22 cellular contexts compared by ENCODE assay signal in the genomic region with DNA sequence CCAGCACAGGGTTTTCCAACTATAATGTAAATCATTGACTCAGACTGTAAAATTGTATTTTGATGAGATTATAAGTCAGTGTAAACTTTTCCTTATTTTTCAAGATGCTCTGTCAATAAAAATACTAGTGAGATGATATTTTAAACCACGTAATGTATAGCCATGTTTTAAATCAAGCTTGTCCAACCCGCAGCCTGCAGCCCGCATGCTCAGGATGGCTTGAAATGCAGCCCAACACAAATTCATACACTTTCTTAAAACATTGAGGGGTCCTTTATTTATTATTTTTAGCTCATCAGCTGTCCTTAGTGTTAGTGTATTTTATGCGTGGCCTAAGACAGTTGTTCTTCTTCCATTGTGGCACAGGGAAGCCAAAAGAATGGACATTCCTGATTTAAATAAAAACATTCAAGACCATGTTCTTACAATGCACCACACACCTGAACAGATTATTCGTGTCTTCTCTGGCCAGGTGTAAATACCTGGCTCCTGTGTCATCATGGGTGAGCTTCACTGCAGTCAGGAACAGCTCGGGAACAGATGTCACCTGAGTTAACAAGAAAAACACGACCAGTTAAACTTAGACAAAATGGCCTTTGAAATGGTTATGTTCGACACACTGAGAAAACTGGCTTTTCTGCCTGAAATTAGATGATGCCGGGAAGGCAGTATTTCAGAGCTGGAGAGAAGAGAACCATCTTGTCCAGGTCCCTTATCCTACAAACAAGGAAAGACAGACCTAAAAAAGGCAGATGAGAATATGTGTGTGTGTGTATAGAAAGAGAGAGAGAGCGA. TPM values are rescaled to one million over a fixed set of nuclear protein-coding genes. Genes with fewer than 3 reads are reported as not detected.
DNase-seq lines count a peak whose midpoint lies in the region; FAIRE-seq and TF ChIP-seq lines count a peak whose summit lies in the region.
"Had no signal": no experiment of that assay in that cellular context is flagged by ENCODE, and none has a peak within 500 bp of the region (broad histone marks: within the 10 kb centered on the region; RNA-seq: fewer than 3 reads in every experiment).

No MANE protein-coding gene starts in this region.

- H3K27ac Mint-ChIP-seq in astrocyte (ENCODE audit: unreplicated experiment) (peak overlapping the region; percentile 20), endodermal cell (no peak overlapping the region), mesothelial cell of epicardium (peak overlapping the region; percentile 50)
- H3K27ac Mint-ChIP-seq: CD4-positive, CD25-positive, alpha-beta regulatory T cell; GM23338; HFFc6 had no signal

- H3K9me3 ChIP-seq in astrocyte (ENCODE audit: insufficient read depth, low read depth, low read length): no peaks in the 10 kb centered on the region
- H3K9me3 ChIP-seq in endodermal cell (ENCODE audit: control insufficient read depth, low read length): no peaks in the 10 kb centered on the region
- no peaks in the 10 kb centered on the region for H3K9me3 ChIP-seq in smooth muscle cell (replicated peaks; ENCODE audit: low read depth)
- H3K9me3 ChIP-seq in spleen: no peaks in the 10 kb centered on the region
- H3K9me3 ChIP-seq: BE2C had no signal

- H3K4me3 ChIP-seq in astrocyte (ENCODE audit: insufficient read depth, low read depth, low read length): no peak overlapping the region
- no peak overlapping the region for H3K4me3 ChIP-seq in endodermal cell (ENCODE audit: low read length)
- no peak overlapping the region for H3K4me3 ChIP-seq in smooth muscle cell
- no peak overlapping the region for H3K4me3 ChIP-seq in spleen
- H3K4me3 ChIP-seq in brain microvascular endothelial cell (ENCODE audit: low read depth, low read length): no peak overlapping the region
- H3K4me3 ChIP-seq: GM23338 had no signal

- intact Hi-C loops in spleen (cut with DNase I; ENCODE audit: low total_unique reads): no loop called here

- TF ChIP-seq CTCF in astrocyte (IDR thresholded peaks at IDR 0.05; ENCODE audit: insufficient read depth, low read depth, low read length): no peak
- no peak for TF ChIP-seq CTCF in endodermal cell (conservative IDR thresholded peaks at IDR 0.05)
- TF ChIP-seq CTCF in mesothelial cell of epicardium (IDR thresholded peaks at IDR 0.05; ENCODE audit: unreplicated experiment): no peak
- TF ChIP-seq CTCF in smooth muscle cell (IDR thresholded peaks at IDR 0.05; ENCODE audit: borderline replicate concordance, insufficient read depth, poor library complexity, severe bottlenecking): no peak
- TF ChIP-seq CTCF in spleen (IDR thresholded peaks at IDR 0.05 in 8 of 11, conservative IDR thresholded peaks at IDR 0.05 in 3 of 11): no peak
- TF ChIP-seq CTCF in brain microvascular endothelial cell (IDR thresholded peaks at IDR 0.05; ENCODE audit: low read depth, low read length, missing control alignments): no peak

- peaks cover 38% of the 10 kb centered on the region for H3K36me3 Mint-ChIP-seq in astrocyte (ENCODE audit: low read depth, unreplicated experiment)
- H3K36me3 Mint-ChIP-seq in endodermal cell (ENCODE audit: low read depth): peaks cover 62% of the 10 kb centered on the region
- H3K36me3 Mint-ChIP-seq in mesothelial cell of epicardium: peaks cover 38% of the 10 kb centered on the region

- H3K27me3 Mint-ChIP-seq in astrocyte (ENCODE audit: low read depth, unreplicated experiment) (no peaks in the 10 kb centered on the region), endodermal cell (ENCODE audit: insufficient read depth) (no peaks in the 10 kb centered on the region), mesothelial cell of epicardium (ENCODE audit: low read depth) (no peaks in the 10 kb centered on the region)
- H3K27me3 Mint-ChIP-seq: CD4-positive, CD25-positive, alpha-beta regulatory T cell; CD8-positive, alpha-beta memory T cell had no signal

- H2AFZ ChIP-seq in astrocyte (ENCODE audit: low read depth, low read length): no peak overlapping the region
- H2AFZ ChIP-seq in smooth muscle cell (ENCODE audit: low read depth): no peak overlapping the region
- H2AFZ ChIP-seq: GM23338 had no signal

- H3K27me3 ChIP-seq in astrocyte (ENCODE audit: insufficient read depth, low read length) (no peaks in the 10 kb centered on the region), endodermal cell (ENCODE audit: control insufficient read depth, insufficient read depth, low read length, poor library complexity, severe bottlenecking) (no peaks in the 10 kb centered on the region), smooth muscle cell (ENCODE audit: low read depth) (no peaks in the 10 kb centered on the region), spleen (replicated peaks in 1 of 7) (no peaks in the 10 kb centered on the region), brain microvascular endothelial cell (replicated peaks) (no peaks in the 10 kb centered on the region)
- H3K27me3 ChIP-seq: BE2C had no signal

- H3K4me1 ChIP-seq in astrocyte (ENCODE audit: insufficient read depth, low read length): no peaks in the 10 kb centered on the region
- no peaks in the 10 kb centered on the region for H3K4me1 ChIP-seq in endodermal cell (ENCODE audit: control insufficient read depth, insufficient read depth, low read length)
- no peaks in the 10 kb centered on the region for H3K4me1 ChIP-seq in smooth muscle cell (ENCODE audit: low read depth)
- peaks cover 5 to 16% (median 8%) of the 10 kb centered on the region in 6 donors for H3K4me1 ChIP-seq in spleen
- H3K4me1 ChIP-seq: BE2C had no signal

- H3K4me1 Mint-ChIP-seq in astrocyte (ENCODE audit: low read depth, unreplicated experiment) (peaks cover 2% of the 10 kb centered on the region), endodermal cell (no peaks in the 10 kb centered on the region), mesothelial cell of epicardium (peaks cover 18% of the 10 kb centered on the region)
- H3K4me1 Mint-ChIP-seq: GM23338 had no signal

- H3K4me3 Mint-ChIP-seq in astrocyte (ENCODE audit: unreplicated experiment) (no peak overlapping the region), endodermal cell (no peak overlapping the region), mesothelial cell of epicardium (no peak overlapping the region)
- H3K4me3 Mint-ChIP-seq: CD4-positive, CD25-positive, alpha-beta regulatory T cell; CD8-positive, alpha-beta memory T cell; GM23338; HFFc6 had no signal

- H3K79me2 ChIP-seq in astrocyte (ENCODE audit: insufficient read depth, low read length) (peaks cover 46% of the 10 kb centered on the region), smooth muscle cell (ENCODE audit: low read depth) (peaks cover 16% of the 10 kb centered on the region)

- H3K9ac ChIP-seq in astrocyte (ENCODE audit: low read length) (no peak overlapping the region), endodermal cell (ENCODE audit: extremely low read depth, low read length, poor library complexity, severe bottlenecking) (no peak overlapping the region), smooth muscle cell (ENCODE audit: low read depth) (no peak overlapping the region)

- H4K20me1 ChIP-seq in astrocyte (ENCODE audit: insufficient read depth, low read length) (peaks cover 40% of the 10 kb centered on the region), smooth muscle cell (ENCODE audit: low read depth) (peaks cover 12% of the 10 kb centered on the region)

- no peak for TF ChIP-seq POLR2A in spleen (IDR thresholded peaks at IDR 0.05)

- no peak for DNase-seq in astrocyte (ENCODE audit: low read depth)
- DNase-seq in endodermal cell: peak; percentile 3
- DNase-seq in mesothelial cell of epicardium (ENCODE audit: low spot score in 2 of 2, unreplicated experiment in 2 of 2): no peak
- no peak for DNase-seq in smooth muscle cell (lab: John Stamatoyannopoulos, UW; ENCODE audit: unreplicated experiment)
- no peak for DNase-seq in spleen
- DNase-seq in SHP77 treated with DMSO at 0.1 percent for 48 hours (lab: John Stamatoyannopoulos, UW): no peak
- DNase-seq in brain microvascular endothelial cell: no peak
- DNase-seq: ACHN; BE2C; C1 segment of cervical spinal cord; CD4-positive, CD25-positive, alpha-beta regulatory T cell; CD8-positive, alpha-beta memory T cell; COR-L47; DMS 273 treated with DMSO at 0.1 percent for 48 hours; DMS53; HFFc6 had no signal

- H3K9me3 Mint-ChIP-seq in astrocyte (ENCODE audit: unreplicated experiment) (no peaks in the 10 kb centered on the region), endodermal cell (no peaks in the 10 kb centered on the region), mesothelial cell of epicardium (no peaks in the 10 kb centered on the region)
- H3K9me3 Mint-ChIP-seq: CD4-positive, CD25-positive, alpha-beta regulatory T cell; CD8-positive, alpha-beta memory T cell; GM23338; HFFc6 had no signal

- in situ Hi-C loops in brain microvascular endothelial cell (cut with HindIII; ENCODE audit: low pct_ligation_motif_present, low sequenced_read_pairs): no loop called here

- no peak overlapping the region for H3K4me2 ChIP-seq in astrocyte (ENCODE audit: low read length)
- H3K4me2 ChIP-seq in smooth muscle cell: no peak overlapping the region
- H3K4me2 ChIP-seq: GM23338 had no signal

- FAIRE-seq in astrocyte (lab: Jason Lieb, UNC): no peak
- FAIRE-seq: A204.1, G401.6, GM12891, H54 had no signal

- 93 to 95% methylated on average over 7 to 10 of the region's 10 CpGs for WGBS in endodermal cell (ENCODE audit: insufficient coverage in 1 of 2, insufficient read length in 1 of 2), 2 experiments
- 90% methylated on average over 10 of the region's 10 CpGs for WGBS in smooth muscle cell (ENCODE audit: low lambda C conversion rate)
- 88 to 98% (median 97%) methylated on average over 10 of the region's 10 CpGs for WGBS in spleen, 5 donors

- H3K27ac ChIP-seq in astrocyte (ENCODE audit: low read depth, low read length): no peak overlapping the region
- no peak overlapping the region for H3K27ac ChIP-seq in endodermal cell (ENCODE audit: low read depth, low read length)
- H3K27ac ChIP-seq in smooth muscle cell (ENCODE audit: low read depth): peak overlapping the region; percentile 38
- no peak overlapping the region for H3K27ac ChIP-seq in spleen
- H3K27ac ChIP-seq in brain microvascular endothelial cell: no peak overlapping the region
- H3K27ac ChIP-seq: HL-60 had no signal

- no peaks in the 10 kb centered on the region for H3F3A ChIP-seq in smooth muscle cell (ENCODE audit: low read depth)

- H3K36me3 ChIP-seq in astrocyte (ENCODE audit: insufficient read depth, low read length): peaks cover 68% of the 10 kb centered on the region
- H3K36me3 ChIP-seq in endodermal cell (ENCODE audit: control insufficient read depth, insufficient read depth, low read length): peaks cover 73% of the 10 kb centered on the region
- peaks cover 19% of the 10 kb centered on the region for H3K36me3 ChIP-seq in smooth muscle cell (ENCODE audit: low read depth)
- H3K36me3 ChIP-seq in spleen: peaks cover 5 to 88% (median 79%) of the 10 kb centered on the region in 6 donors
- peaks cover 74% of the 10 kb centered on the region for H3K36me3 ChIP-seq in brain microvascular endothelial cell (replicated peaks)
- H3K36me3 ChIP-seq: BE2C had no signal

RNA-seq across cellular contexts. Expression of gene PITRM1, which starts 5.9 kb away (rescaled TPM):
- total RNA-seq in astrocyte (80.4 and 81.3 TPM in 2 replicates), endodermal cell (10 to 100 TPM; 45.3 to 50.2 TPM), mesothelial cell of epicardium (68.8 to 75.5 TPM (median 72.4 TPM) in 3 replicates), smooth muscle cell (55.9 and 61.3 TPM in 2 replicates), spleen (10 to 100 TPM; 51.5 to 63.2 (median 56.8) TPM)
- polyA plus RNA-seq in endodermal cell (2013, experiment 1 of 2): 47.0 TPM
- 39.2 TPM for polyA plus RNA-seq in endodermal cell (2013, experiment 2 of 2)
- polyA plus RNA-seq in smooth muscle cell (49.2 and 53.8 TPM in 2 replicates), spleen (10 to 100 TPM; 38.5 to 50.9 (median 46.6) TPM)
